ENCODE assay signal across 19 cellular contexts in the genomic region with DNA sequence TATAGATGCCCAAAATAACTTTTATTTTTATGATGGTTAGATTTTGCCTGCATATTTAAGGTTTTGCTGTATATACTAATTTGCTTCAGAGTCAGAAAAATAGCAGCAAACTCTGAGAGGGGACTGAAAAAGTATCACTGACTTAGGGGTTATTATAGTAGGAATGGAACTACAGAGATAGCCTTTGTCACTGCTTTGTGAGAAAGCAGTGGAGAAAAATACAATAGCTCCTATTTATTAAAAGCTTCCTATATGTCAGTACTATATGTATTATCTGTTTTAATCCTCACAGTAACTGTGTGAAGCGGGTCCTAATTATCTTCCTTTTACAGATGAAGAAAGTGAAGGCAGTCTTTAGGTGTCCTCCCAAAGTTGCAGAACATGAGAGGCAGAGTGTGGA. TPM values are rescaled to one million over a fixed set of nuclear protein-coding genes. Genes with fewer than 3 reads are reported as not detected.
A peak's percentile ranks its signal among the peaks of the same experiment; 100 is the strongest.
DNase-seq lines count a peak whose midpoint lies in the region; ATAC-seq and TF ChIP-seq lines count a peak whose summit lies in the region.
"Had no signal": no experiment of that assay in that cellular context is flagged by ENCODE, and none has a peak within 500 bp of the region (broad histone marks: within the 10 kb centered on the region; RNA-seq: fewer than 3 reads in every experiment).

No MANE protein-coding gene starts in this region.

- H3K27ac Mint-ChIP-seq in endothelial cell (ENCODE audit: unreplicated experiment) (peak overlapping the region; percentile 85), neural progenitor cell (no peak overlapping the region)
- H3K27ac Mint-ChIP-seq: B cell; CD4-positive, CD25-positive, alpha-beta regulatory T cell; CD8-positive, alpha-beta T cell had no signal

- H3K9me2 ChIP-seq in Loucy (replicated peaks; ENCODE audit: low read depth, low read length) (no peaks in the 10 kb centered on the region), PC-3 (replicated peaks; ENCODE audit: low read length) (no peaks in the 10 kb centered on the region)

- H3K27me3 ChIP-seq in Loucy (ENCODE audit: insufficient read depth, low read length, poor library complexity, severe bottlenecking) (no peaks in the 10 kb centered on the region), neural progenitor cell (no peaks in the 10 kb centered on the region), PC-3 (ENCODE audit: low read length) (no peaks in the 10 kb centered on the region), upper lobe of right lung (no peaks in the 10 kb centered on the region)
- H3K27me3 ChIP-seq: BLaER1 had no signal

- no peak overlapping the region for H2AFZ ChIP-seq in Loucy (ENCODE audit: low read length)
- H2AFZ ChIP-seq in neural progenitor cell (replicated peaks) = no peak overlapping the region
- H2AFZ ChIP-seq in PC-3 (ENCODE audit: low read length) = no peak overlapping the region

- no peaks in the 10 kb centered on the region for H3K36me3 ChIP-seq in Loucy (ENCODE audit: insufficient read depth, low read length)
- H3K36me3 ChIP-seq in neural progenitor cell = no peaks in the 10 kb centered on the region
- H3K36me3 ChIP-seq in PC-3 (ENCODE audit: low read depth, low read length) = no peaks in the 10 kb centered on the region
- no peaks in the 10 kb centered on the region for H3K36me3 ChIP-seq in upper lobe of right lung
- H3K36me3 ChIP-seq: BLaER1 had no signal

- H3K4me2 ChIP-seq in Loucy (ENCODE audit: low read depth, low read length, poor library complexity, severe bottlenecking) (peak overlapping the region; percentile 11), neural progenitor cell (peak overlapping the region; percentile 29), PC-3 (ENCODE audit: low read length) (no peak overlapping the region)

- ATAC-seq in PC-3 (no peak), upper lobe of right lung (no peak)
- ATAC-seq: CD8-positive, alpha-beta T cell had no signal

- H3K4me3 Mint-ChIP-seq in endothelial cell (ENCODE audit: unreplicated experiment) (no peak overlapping the region), neural progenitor cell (no peak overlapping the region)
- H3K4me3 Mint-ChIP-seq: B cell; CD8-positive, alpha-beta T cell had no signal

- H3K79me2 ChIP-seq in Loucy (ENCODE audit: insufficient read depth, low read length) = peaks cover 32% of the 10 kb centered on the region
- H3K79me2 ChIP-seq in neural progenitor cell (ENCODE audit: low read depth) = peaks cover 7% of the 10 kb centered on the region
- H3K79me2 ChIP-seq in PC-3 (ENCODE audit: low read length) = peaks cover 70% of the 10 kb centered on the region

- intact Hi-C loops in PC-3 (cut with micrococcal nuclease) (no loop called here), upper lobe of right lung (cut with DNase I) (no loop called here)

- H3K9me3 Mint-ChIP-seq in endothelial cell (ENCODE audit: unreplicated experiment) (no peaks in the 10 kb centered on the region), neural progenitor cell (no peaks in the 10 kb centered on the region)
- H3K9me3 Mint-ChIP-seq: CD8-positive, alpha-beta T cell had no signal

- DNase-seq in COLO829 (ENCODE audit: low spot score) (peak; percentile 38), endothelial cell (ENCODE audit: low spot score) (no peak), neural progenitor cell (ENCODE audit: low spot score) (no peak), HEK293T (ENCODE audit: extremely low spot score) (no peak), PC-3 (no peak), hypothalamus (lab: John Stamatoyannopoulos, UW) (no peak), upper lobe of right lung (no peak)
- DNase-seq: CD4-positive, CD25-positive, alpha-beta regulatory T cell; CD8-positive, alpha-beta T cell; DMS 273 treated with DMSO at 0.1 percent for 48 hours; DMS53; DMS79 treated with DMSO at 0.1 percent for 48 hours; GF-D8; HCEC 1CT had no signal

- H3K4me1 Mint-ChIP-seq in endothelial cell (ENCODE audit: unreplicated experiment) (peaks cover 76% of the 10 kb centered on the region), neural progenitor cell (peaks cover 46% of the 10 kb centered on the region)

- peaks cover 42% of the 10 kb centered on the region for H3K4me1 ChIP-seq in Loucy (ENCODE audit: insufficient read depth, low read length, poor library complexity, severe bottlenecking)
- H3K4me1 ChIP-seq in neural progenitor cell = peaks cover 64% of the 10 kb centered on the region
- peaks cover 38% of the 10 kb centered on the region for H3K4me1 ChIP-seq in PC-3 (ENCODE audit: insufficient read depth, low read length)
- peaks cover 19% of the 10 kb centered on the region for H3K4me1 ChIP-seq in upper lobe of right lung

- H3F3A ChIP-seq in Loucy (ENCODE audit: low read depth) (peaks cover 9% of the 10 kb centered on the region; the same call in 1 of the 2 replicates), neural progenitor cell (ENCODE audit: low read depth) (peaks cover 53% of the 10 kb centered on the region), PC-3 (ENCODE audit: low read length, unreplicated experiment) (no peaks in the 10 kb centered on the region)

- peaks cover 3% of the 10 kb centered on the region for H3K27me3 Mint-ChIP-seq in endothelial cell (ENCODE audit: unreplicated experiment)
- peaks cover 3% of the 10 kb centered on the region for H3K27me3 Mint-ChIP-seq in neural progenitor cell (ENCODE audit: insufficient read depth, low read depth)
- H3K27me3 Mint-ChIP-seq: B cell; CD4-positive, CD25-positive, alpha-beta regulatory T cell had no signal

- H3K27ac ChIP-seq in neural progenitor cell = no peak overlapping the region
- no peak overlapping the region for H3K27ac ChIP-seq in PC-3 (ENCODE audit: low read length)
- H3K27ac ChIP-seq in upper lobe of right lung = no peak overlapping the region
- H3K27ac ChIP-seq: 22Rv1, C4-2B had no signal

- no peaks in the 10 kb centered on the region for H4K20me1 ChIP-seq in Loucy (ENCODE audit: insufficient read depth, low read length, poor library complexity, severe bottlenecking)
- peaks cover 27% of the 10 kb centered on the region for H4K20me1 ChIP-seq in neural progenitor cell (ENCODE audit: low read depth)
- no peaks in the 10 kb centered on the region; the same call in 1 of the 2 replicates for H4K20me1 ChIP-seq in PC-3 (ENCODE audit: low read length)
- H4K20me1 ChIP-seq: BLaER1 had no signal

- H3K36me3 Mint-ChIP-seq in endothelial cell (ENCODE audit: low read depth, unreplicated experiment) (no peaks in the 10 kb centered on the region), neural progenitor cell (peaks cover 1% of the 10 kb centered on the region)
- H3K36me3 Mint-ChIP-seq: CD4-positive, CD25-positive, alpha-beta regulatory T cell; CD8-positive, alpha-beta T cell had no signal

- no peak for TF ChIP-seq CTCF in Loucy (conservative IDR thresholded peaks at IDR 0.05; ENCODE audit: low read length)
- no peak for TF ChIP-seq CTCF in endothelial cell (IDR thresholded peaks at IDR 0.05; ENCODE audit: unreplicated experiment)
- TF ChIP-seq CTCF in neural progenitor cell (IDR thresholded peaks at IDR 0.05) = no peak
- TF ChIP-seq CTCF in PC-3 (conservative IDR thresholded peaks at IDR 0.05; ENCODE audit: low read depth, low read length) = no peak
- TF ChIP-seq CTCF in upper lobe of right lung (IDR thresholded peaks at IDR 0.05) = no peak

- BruUV-seq in PC-3 (replicated peaks; lab: Mats Ljungman, UMichigan) = no TSS peak

- H3K9me3 ChIP-seq in Loucy (ENCODE audit: insufficient read depth, low read depth, low read length) (no peaks in the 10 kb centered on the region), neural progenitor cell (ENCODE audit: low read depth) (no peaks in the 10 kb centered on the region), PC-3 (ENCODE audit: low read length) (no peaks in the 10 kb centered on the region), upper lobe of right lung (no peaks in the 10 kb centered on the region)
- H3K9me3 ChIP-seq: BLaER1 had no signal

- CTCF ChIA-PET in HEK293T (lab: Yijun Ruan, JAX) (no interaction called here), PC-3 (lab: Charles Lee) (no interaction called here)

- POLR2A ChIA-PET in HEK293T (lab: Yijun Ruan, JAX) (no interaction called here), PC-3 (lab: Charles Lee; ENCODE audit: unreplicated experiment) (no interaction called here)

- no peak overlapping the region for H3K9ac ChIP-seq in Loucy (ENCODE audit: low read depth, low read length, poor library complexity, severe bottlenecking)
- no peak overlapping the region for H3K9ac ChIP-seq in neural progenitor cell
- no peak overlapping the region for H3K9ac ChIP-seq in PC-3 (ENCODE audit: low read length)
- H3K9ac ChIP-seq: BLaER1 had no signal

- H3K4me3 ChIP-seq in Loucy (ENCODE audit: low read length, poor library complexity, severe bottlenecking) (peak overlapping the region; percentile 23), neural progenitor cell (no peak overlapping the region), PC-3 (ENCODE audit: low read length) (no peak overlapping the region), upper lobe of right lung (no peak overlapping the region)
- H3K4me3 ChIP-seq: BLaER1 had no signal

TF ChIP-seq in HEK293T, 16 proteins besides CTCF, POLR2A, EP300 and RAD21:
- TF ChIP-seq CTBP1 (IDR thresholded peaks at IDR 0.05; ENCODE audit: borderline replicate concordance) (no peak), L3MBTL2 (conservative IDR thresholded peaks at IDR 0.05) (no peak), SP1 (IDR thresholded peaks at IDR 0.05) (no peak), FOXA1 (IDR thresholded peaks at IDR 0.05) (no peak), FOXK2 (IDR thresholded peaks at IDR 0.05) (no peak), HDGF (IDR thresholded peaks at IDR 0.05; ENCODE audit: borderline replicate concordance) (no peak), TARDBP (IDR thresholded peaks at IDR 0.05) (no peak), LEF1 (IDR thresholded peaks at IDR 0.05; ENCODE audit: borderline replicate concordance) (no peak), NFRKB (IDR thresholded peaks at IDR 0.05) (no peak), ARNT (IDR thresholded peaks at IDR 0.05) (no peak), BHLHE40 (IDR thresholded peaks at IDR 0.05; ENCODE audit: borderline replicate concordance) (no peak), ELF4 (IDR thresholded peaks at IDR 0.05) (no peak), SUZ12 (IDR thresholded peaks at IDR 0.05) (no peak), FOXM1 (IDR thresholded peaks at IDR 0.05; ENCODE audit: borderline replicate concordance) (no peak), ZNF384 (IDR thresholded peaks at IDR 0.05) (no peak)
- TF ChIP-seq, protein P1, sequence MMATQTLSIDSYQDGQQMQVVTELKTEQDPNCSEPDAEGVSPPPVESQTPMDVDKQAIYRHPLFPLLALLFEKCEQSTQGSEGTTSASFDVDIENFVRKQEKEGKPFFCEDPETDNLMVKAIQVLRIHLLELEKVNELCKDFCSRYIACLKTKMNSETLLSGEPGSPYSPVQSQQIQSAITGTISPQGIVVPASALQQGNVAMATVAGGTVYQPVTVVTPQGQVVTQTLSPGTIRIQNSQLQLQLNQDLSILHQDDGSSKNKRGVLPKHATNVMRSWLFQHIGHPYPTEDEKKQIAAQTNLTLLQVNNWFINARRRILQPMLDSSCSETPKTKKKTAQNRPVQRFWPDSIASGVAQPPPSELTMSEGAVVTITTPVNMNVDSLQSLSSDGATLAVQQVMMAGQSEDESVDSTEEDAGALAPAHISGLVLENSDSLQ (IDR thresholded peaks at IDR 0.05) = no peak

RNA-seq across cellular contexts. Expression of a gene that starts 35.6 kb away (rescaled TPM):
- total RNA-seq in endothelial cell (ENCODE audit: unreplicated experiment) (32.5 TPM), neural progenitor cell (ENCODE audit: low replicate concordance) (11.0 and 13.3 TPM in 2 replicates), PC-3 (2014; rRNA removed) (17.0 and 22.0 TPM in 2 replicates), upper lobe of right lung (37.6 TPM)
